8 cellular contexts compared by ENCODE assay signal in genomic region chr1:203795382-203796222, GRCh38. TPM values are rescaled to one million over a fixed set of nuclear protein-coding genes. Genes with fewer than 3 reads are reported as not detected.
A peak's percentile ranks its signal among the peaks of the same experiment; 100 is the strongest.
DNase-seq lines count a peak whose midpoint lies in the region; ATAC-seq lines count a peak whose summit lies in the region.

A gene with protein sequence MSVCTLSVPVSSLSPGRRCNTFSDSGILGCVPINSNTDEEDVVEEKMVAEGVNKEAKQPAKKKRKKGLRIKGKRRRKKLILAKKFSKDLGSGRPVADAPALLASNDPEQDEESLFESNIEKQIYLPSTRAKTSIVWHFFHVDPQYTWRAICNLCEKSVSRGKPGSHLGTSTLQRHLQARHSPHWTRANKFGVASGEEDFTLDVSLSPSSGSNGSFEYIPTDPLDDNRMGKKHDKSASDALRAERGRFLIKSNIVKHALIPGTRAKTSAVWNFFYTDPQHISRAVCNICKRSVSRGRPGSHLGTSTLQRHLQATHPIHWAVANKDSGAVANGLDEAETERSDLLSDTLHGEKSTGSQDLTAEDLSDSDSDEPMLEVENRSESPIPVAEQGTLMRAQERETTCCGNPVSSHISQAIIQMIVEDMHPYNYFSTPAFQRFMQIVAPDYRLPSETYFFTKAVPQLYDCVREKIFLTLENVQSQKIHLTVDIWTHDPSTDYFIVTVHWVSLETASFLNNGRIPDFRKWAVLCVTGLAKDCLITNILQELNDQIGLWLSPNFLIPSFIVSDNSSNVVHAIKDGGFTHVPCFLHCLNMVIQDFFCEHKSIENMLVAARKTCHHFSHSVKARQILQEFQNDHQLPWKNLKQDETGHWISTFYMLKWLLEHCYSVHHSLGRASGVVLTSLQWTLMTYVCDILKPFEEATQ (N-terminal part only) (plus strand): TSS chr1:203795623. CDS start chr1:203797523, 1,900 bp downstream.
Gene ZC3H11A (plus strand): TSS chr1:203795623. CDS start chr1:203817071, 21,448 bp downstream.

- no peaks in the 10 kb centered on the region for H3K27me3 Mint-ChIP-seq in effector memory CD8-positive, alpha-beta T cell
- H3K27me3 Mint-ChIP-seq in memory B cell, result no peaks in the 10 kb centered on the region

- H3K27ac Mint-ChIP-seq in effector memory CD8-positive, alpha-beta T cell, result peak within 1 kb of the TSS; percentile 96 to 97
- H3K27ac Mint-ChIP-seq in memory B cell, result peak within 1 kb of the TSS; percentile 93

- H3K9me3 Mint-ChIP-seq in effector memory CD8-positive, alpha-beta T cell, result no peaks in the 10 kb centered on the region
- H3K9me3 Mint-ChIP-seq in memory B cell, result peaks cover 2% of the 10 kb centered on the region

- ATAC-seq in GM21360 (IDR thresholded peaks at IDR 0.05; ENCODE audit: unreplicated experiment) (peak; percentile 95), memory B cell (ENCODE audit: low read depth) (peak; percentile 97)
- peak; percentile 98 for ATAC-seq in effector memory CD8-positive, alpha-beta T cell (replicated peaks)

- peak; percentile 93 for DNase-seq in CMK (ENCODE audit: low read depth)
- peak; percentile 95 for DNase-seq in HT1080 (ENCODE audit: low read depth)
- peak; percentile 99 for DNase-seq in NOMO-1 treated with DMSO at 0.1 percent for 48 hours (lab: John Stamatoyannopoulos, UW; ENCODE audit: unreplicated experiment)
- DNase-seq in activated CD8-positive, alpha-beta memory T cell treated with anti-CD3 and anti-CD28 coated beads for 4 hours (ENCODE audit: low read depth in 2 of 2), result peak; percentile 96 to 98
- peak; percentile 96 to 99 (median 97) for DNase-seq in effector memory CD8-positive, alpha-beta T cell
- DNase-seq in memory B cell (ENCODE audit: low spot score in 2 of 2), result peak; percentile 85 to 96
- DNase-seq in stimulated activated CD8-positive, alpha-beta memory T cell treated with anti-CD3 and anti-CD28 coated beads, Interleukin-12 subunit alpha, Interleukin-12 subunit beta, amount 100 ng/mL, for 24 hours (ENCODE audit: extremely low read depth), result peak; percentile 98

- peaks cover 14% of the 10 kb centered on the region for H3K36me3 Mint-ChIP-seq in effector memory CD8-positive, alpha-beta T cell (ENCODE audit: insufficient read depth)
- H3K36me3 Mint-ChIP-seq in memory B cell, result peaks cover 12% of the 10 kb centered on the region

- peak within 1 kb of the TSS; percentile 95 for H3K4me3 Mint-ChIP-seq in effector memory CD8-positive, alpha-beta T cell
- peak within 1 kb of the TSS; percentile 97 for H3K4me3 Mint-ChIP-seq in memory B cell

- peaks cover 25 to 48% of the 10 kb centered on the region in 2 donors for H3K4me1 Mint-ChIP-seq in effector memory CD8-positive, alpha-beta T cell (ENCODE audit: low read depth in 2 of 2)
- H3K4me1 Mint-ChIP-seq in memory B cell, result peaks cover 19% of the 10 kb centered on the region

RNA-seq across cellular contexts. Expression of the first gene that starts in this region (rescaled TPM):
- 3.2 and 8.1 TPM in 2 replicates for total RNA-seq in HT1080 (2014; rRNA removed; shearing (Covaris generic))
- 1.4 and 4.0 TPM in 2 replicates for polyA plus RNA-seq in HT1080 (2015; cell fraction: cytosol; rRNA removed)
- 5.9 and 7.7 TPM in 2 replicates for polyA plus RNA-seq in HT1080 (2015; cell fraction: nucleus; rRNA removed)

RNA-seq across cellular contexts. Expression of gene ZC3H11A, which starts in this region (rescaled TPM):
- 45.6 and 49.7 TPM in 2 replicates for total RNA-seq in HT1080 (2014; rRNA removed; shearing (Covaris generic))
- 53.4 and 65.6 TPM in 2 replicates for polyA plus RNA-seq in HT1080 (2015; cell fraction: cytosol; rRNA removed)
- 166 and 167 TPM in 2 replicates for polyA plus RNA-seq in HT1080 (2015; cell fraction: nucleus; rRNA removed)

Comparison
In these comparisons a context has a peak if more than half of its experiments do, and no peak if none do; other contexts are left out.
1. Peak in every context shown above with its lines: DNase-seq and ATAC-seq.